Comparison of ENCODE assay signal across 8 cellular contexts in genomic region chr11:72413914-72414628, GRCh38. TPM values are rescaled to one million over a fixed set of nuclear protein-coding genes. Genes with fewer than 3 reads are reported as not detected.
DNase-seq lines count a peak whose midpoint lies in the region; ATAC-seq and TF ChIP-seq lines count a peak whose summit lies in the region.

No MANE protein-coding gene starts in this region.

- TF ChIP-seq POLR2A in sigmoid colon (IDR thresholded peaks at IDR 0.05): no peak

- TF ChIP-seq CTCF in AG09319 (IDR thresholded peaks at IDR 0.05; ENCODE audit: low read depth, low read length) (peak; percentile 90), GM20000 (IDR thresholded peaks at IDR 0.05; ENCODE audit: extremely low read depth, missing control alignments) (peak; percentile 79), sigmoid colon (IDR thresholded peaks at IDR 0.05) (peak; percentile 65 to 88 (median 78))

- H3K27me3 Mint-ChIP-seq in T-helper 2 cell treated with Interferon-gamma antibody and Interleukin-4, amounts not matched to agents 5 μg/mL and 100 μg/mL, for 36 hours (ENCODE audit: low read depth): no peaks in the 10 kb centered on the region

- peaks cover 6% of the 10 kb centered on the region for H3K4me1 ChIP-seq in right cardiac atrium (ENCODE audit: control insufficient read depth, insufficient read depth, low read length)
- H3K4me1 ChIP-seq in sigmoid colon: peaks cover 0 to 24% (median 16%) of the 10 kb centered on the region in 4 donors

- ATAC-seq in right cardiac atrium: peak; percentile 81 to 83
- no peak for ATAC-seq in HG03159 (IDR thresholded peaks at IDR 0.05; ENCODE audit: unreplicated experiment)

- H3K27me3 ChIP-seq in right cardiac atrium (ENCODE audit: control insufficient read depth, insufficient read depth) (no peaks in the 10 kb centered on the region), sigmoid colon (no peaks in the 10 kb centered on the region)

- WGBS in right cardiac atrium: 28% methylated on average over 3 of the region's 3 CpGs
- WGBS in sigmoid colon, 2 donors: 12 to 31% methylated on average over 3 of the region's 3 CpGs

- H3K9me3 Mint-ChIP-seq in T-helper 2 cell treated with Interferon-gamma antibody and Interleukin-4, amounts not matched to agents 5 μg/mL and 100 μg/mL, for 36 hours: no peaks in the 10 kb centered on the region

- H3K4me3 Mint-ChIP-seq in T-helper 2 cell treated with Interferon-gamma antibody and Interleukin-4, amounts not matched to agents 5 μg/mL and 100 μg/mL, for 36 hours: no peak overlapping the region

- no peaks in the 10 kb centered on the region for H3K36me3 ChIP-seq in sigmoid colon

- peak; percentile 53 for DNase-seq in AG09319 (ENCODE audit: extremely low read depth, low read depth)
- peak; percentile 75 for DNase-seq in GM20000 (ENCODE audit: low spot score)
- DNase-seq in NCI-H187 treated with DMSO at 0.1 percent for 48 hours (lab: John Stamatoyannopoulos, UW): peak; percentile 68
- peak; percentile 74 for DNase-seq in T-helper 2 cell treated with Interferon-gamma antibody and Interleukin-4, amounts not matched to agents 5 μg/mL and 100 μg/mL, for 36 hours (ENCODE audit: low spot score)
- peak; percentile 85 to 95 (median 93) for DNase-seq in right cardiac atrium
- peak; percentile 92 for DNase-seq in sigmoid colon

- intact Hi-C loops in right cardiac atrium (cut with DNase I) (no loop called here), sigmoid colon (cut with DNase I) (loop anchor here (5.0 to 10.0 kb wide), 2 partner anchors 172 to 439 kb away; partner anchors contain the start of gene PHOX2A)

- peaks cover 3% of the 10 kb centered on the region for H3K36me3 Mint-ChIP-seq in T-helper 2 cell treated with Interferon-gamma antibody and Interleukin-4, amounts not matched to agents 5 μg/mL and 100 μg/mL, for 36 hours (ENCODE audit: low read depth)

- H3K27ac ChIP-seq in angular gyrus (ENCODE audit: low read depth, low read length) (peak overlapping the region; percentile 8), right cardiac atrium (ENCODE audit: low read length) (no peak overlapping the region), sigmoid colon (peak overlapping the region in 1 of 4 donors; percentile 22)

- H3K4me3 ChIP-seq in right cardiac atrium (ENCODE audit: low read length): no peak overlapping the region
- H3K4me3 ChIP-seq in sigmoid colon: no peak overlapping the region

- TF ChIP-seq EP300 in sigmoid colon (IDR thresholded peaks at IDR 0.05): no peak

- peaks cover 26% of the 10 kb centered on the region for H3K4me1 Mint-ChIP-seq in T-helper 2 cell treated with Interferon-gamma antibody and Interleukin-4, amounts not matched to agents 5 μg/mL and 100 μg/mL, for 36 hours (ENCODE audit: low read depth)

- no peak overlapping the region for H3K27ac Mint-ChIP-seq in T-helper 2 cell treated with Interferon-gamma antibody and Interleukin-4, amounts not matched to agents 5 μg/mL and 100 μg/mL, for 36 hours

- no peaks in the 10 kb centered on the region for H3K9me3 ChIP-seq in right cardiac atrium (ENCODE audit: control insufficient read depth, low read length)
- H3K9me3 ChIP-seq in sigmoid colon: no peaks in the 10 kb centered on the region

RNA-seq across cellular contexts. Expression of gene CLPB, which starts 20.3 kb away (rescaled TPM):
- total RNA-seq in right cardiac atrium: 10 to 100 TPM; 13.5 to 17.7 (median 17.4) TPM
- 11.0 TPM for polyA plus RNA-seq in right cardiac atrium
- total RNA-seq in sigmoid colon: 10 to 100 TPM; 15.8 to 17.8 (median 16.8) TPM
- polyA plus RNA-seq in sigmoid colon: 1 to 10 TPM; 3.0 to 9.1 (median 3.2) TPM
